ENCODE assay signal across 20 cellular contexts in the genomic region with DNA sequence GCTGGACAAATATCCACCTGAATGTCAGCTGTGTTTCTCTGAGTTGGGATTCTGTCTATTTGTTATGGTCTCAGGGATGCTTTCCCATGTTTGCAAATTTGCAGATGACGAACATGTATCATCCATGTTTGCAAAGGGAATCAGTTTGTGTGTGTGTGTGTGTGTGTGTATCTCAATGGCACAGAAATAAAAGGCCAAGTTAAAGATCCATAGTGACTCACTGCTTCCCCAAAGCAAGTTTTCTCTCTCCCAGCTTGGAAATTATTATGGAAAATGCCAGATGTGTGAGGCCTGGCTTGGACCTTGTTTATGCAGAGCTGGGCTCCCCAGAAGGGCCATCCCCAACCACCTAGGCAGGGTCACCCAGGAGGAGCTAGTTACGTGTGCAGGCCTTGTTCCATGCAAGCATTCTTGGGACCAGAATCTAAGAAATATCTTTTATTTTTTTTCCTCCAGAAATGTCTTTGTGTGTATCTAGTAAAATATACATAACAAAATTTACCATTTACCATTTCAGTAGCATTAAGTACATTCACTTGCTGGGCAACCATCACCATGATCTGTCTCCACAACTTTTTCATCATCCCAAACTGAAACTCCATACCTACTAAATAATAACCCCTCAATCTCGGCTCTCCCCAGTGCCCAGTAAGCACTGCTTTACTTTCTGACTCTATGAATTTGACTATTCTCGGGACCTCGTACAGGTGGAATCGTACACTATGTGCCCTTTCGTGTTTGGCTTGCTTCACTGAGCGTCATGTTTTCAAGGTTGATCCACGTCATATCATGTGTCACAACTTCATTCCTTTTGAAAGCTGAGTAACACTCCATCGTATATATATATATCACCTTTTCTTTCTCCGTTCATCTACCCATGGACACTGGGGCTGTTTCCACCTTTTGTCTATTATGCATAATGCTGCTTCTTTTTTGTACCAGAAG. TPM values are rescaled to one million over a fixed set of nuclear protein-coding genes. Genes with fewer than 3 reads are reported as not detected.
A peak's percentile ranks its signal among the peaks of the same experiment; 100 is the strongest.
DNase-seq lines count a peak whose midpoint lies in the region; ATAC-seq and TF ChIP-seq lines count a peak whose summit lies in the region.
"Had no signal": no experiment of that assay in that cellular context is flagged by ENCODE, and none has a peak within 500 bp of the region (broad histone marks: within the 10 kb centered on the region; RNA-seq: fewer than 3 reads in every experiment).

No MANE protein-coding gene starts in this region.

- H3K4me1 ChIP-seq in gastrocnemius medialis: peaks cover 30 to 35% of the 10 kb centered on the region in 2 donors

- no peaks in the 10 kb centered on the region for H3K27me3 ChIP-seq in gastrocnemius medialis
- H3K27me3 ChIP-seq: BE2C, breast epithelium, hepatocyte had no signal

- in situ Hi-C loops in gastrocnemius medialis (cut with MboI; ENCODE audit: low sequenced_read_pairs in 4 of 4): no loop called here

- peak in 1 of 2 donors; percentile 37 for ATAC-seq in gastrocnemius medialis
- ATAC-seq: activated CD8-positive, alpha-beta T cell treated with anti-CD3 and anti-CD28 coated beads, Interleukin-2, amount 10 ng/mL, durations not matched to agents 7 days and 5 days; activated T-cell treated with anti-CD3 and anti-CD28 coated beads, Interleukin-2, amount 50 U/mL, for 72 hours; esophagus mucosa had no signal

- peak; percentile 21 to 63 for TF ChIP-seq POLR2A in gastrocnemius medialis (IDR thresholded peaks at IDR 0.05)

- H3K9me3 ChIP-seq in gastrocnemius medialis: no peaks in the 10 kb centered on the region
- H3K9me3 ChIP-seq: BE2C, breast epithelium had no signal

- no peaks in the 10 kb centered on the region for H3K36me3 ChIP-seq in gastrocnemius medialis
- H3K36me3 ChIP-seq: BE2C, breast epithelium had no signal

- H3K27ac ChIP-seq in gastrocnemius medialis: peak overlapping the region; percentile 85 to 99 (median 94)
- H3K27ac ChIP-seq: breast epithelium, hepatocyte, VCaP had no signal

- TF ChIP-seq CTCF in fibroblast of mammary gland (conservative IDR thresholded peaks at IDR 0.05; ENCODE audit: control insufficient read depth, insufficient read depth, low read depth, low read length): no peak
- no peak for TF ChIP-seq CTCF in gastrocnemius medialis (IDR thresholded peaks at IDR 0.05 in 4 of 5, conservative IDR thresholded peaks at IDR 0.05 in 1 of 5)

- DNase-seq in EL (peak; percentile 31), RPMI7951 (ENCODE audit: low read depth) (peak; percentile 56), fibroblast of mammary gland (ENCODE audit: low read depth) (peak; percentile 77), gastrocnemius medialis (peak in 1 of 2 donors; percentile 19), RKO (ENCODE audit: low spot score) (no peak)
- DNase-seq in NK-92 treated with Interleukin-12 subunit alpha and Interleukin-12 subunit beta, amount 100 ng/mL, for 24 hours (lab: John Stamatoyannopoulos, UW): no peak
- no peak for DNase-seq in stimulated activated CD4-positive, alpha-beta T cell treated with anti-CD3 and anti-CD28 coated beads, Interleukin-4, amount 100 ng/mL, for 4 hours
- DNase-seq: activated CD8-positive, alpha-beta T cell treated with anti-CD3 and anti-CD28 coated beads, Interleukin-2, amount 10 ng/mL, durations not matched to agents 7 days and 5 days; activated T-cell treated with anti-CD3 and anti-CD28 coated beads, Interleukin-2, amount 50 U/mL, for 72 hours; BE2C; islet precursor cell; Karpas-422; mesendoderm; NCI-H1048; NCI-H2081 treated with DMSO at 0.1 percent for 48 hours had no signal

- no peak overlapping the region for H3K4me3 ChIP-seq in fibroblast of mammary gland (ENCODE audit: control insufficient read depth, low read depth, low read length)
- H3K4me3 ChIP-seq in gastrocnemius medialis: no peak overlapping the region
- H3K4me3 ChIP-seq: breast epithelium, hepatocyte had no signal

- intact Hi-C loops in gastrocnemius medialis (cut with DNase I; ENCODE audit: low total_unique reads): loop anchor here (2.0 to 10.0 kb wide), 2 partner anchors 47 to 709 kb away; no protein-coding TSS in a partner anchor

RNA-seq across cellular contexts. Expression of a gene that starts 56.6 kb away (rescaled TPM):
- 17.3 and 21.3 TPM in 2 replicates for total RNA-seq in RPMI7951 (2014; rRNA removed; shearing (Covaris generic))
- not detected for total RNA-seq in gastrocnemius medialis
- total RNA-seq: activated CD8-positive, alpha-beta T cell treated with anti-CD3 and anti-CD28 coated beads, Interleukin-2, amount 10 ng/mL, durations not matched to agents 7 days and 5 days; activated T-cell treated with anti-CD3 and anti-CD28 coated beads, Interleukin-2, amount 50 U/mL, for 72 hours; NCI-H460 had no signal

Comparison
In these comparisons a context has a peak if more than half of its experiments do, and no peak if none do; other contexts are left out.
1. DNase-seq: peak in EL (single experiment), RPMI7951 (single experiment) and fibroblast of mammary gland (single experiment); none in NK-92 treated with Interleukin-12 subunit alpha and Interleukin-12 subunit beta, amount 100 ng/mL, for 24 hours (single experiment), stimulated activated CD4-positive, alpha-beta T cell treated with anti-CD3 and anti-CD28 coated beads, Interleukin-4, amount 100 ng/mL, for 4 hours (0 of 2) and RKO (single experiment).
2. RNA of a gene that starts 56.6 kb away (total RNA-seq): 17.3 to 21.3 TPM in RPMI7951; not detected in gastrocnemius medialis; every median in the first group is over 10 times any median in the second.